Comparison of ENCODE assay signal across 24 cellular contexts in the genomic region with DNA sequence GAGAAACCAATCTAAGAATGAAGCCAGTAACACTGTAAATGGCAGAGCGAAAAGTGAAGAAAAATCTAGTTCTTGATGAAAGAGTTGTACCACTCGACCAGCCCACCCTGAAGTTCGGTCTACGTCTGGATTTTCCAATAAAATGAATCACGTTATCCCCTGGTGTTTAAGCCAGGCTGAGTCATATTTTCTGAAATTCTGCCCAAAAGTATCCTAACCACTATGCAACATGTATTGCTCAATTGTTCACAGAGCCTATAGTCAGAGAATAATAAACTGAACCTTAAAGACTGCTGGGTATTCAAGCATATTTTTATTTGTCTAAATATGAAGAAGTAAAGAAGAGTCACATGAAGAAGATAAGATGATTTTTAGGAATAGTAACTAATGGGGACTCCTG.
DNase-seq lines count a peak whose midpoint lies in the region; ATAC-seq, FAIRE-seq and TF ChIP-seq lines count a peak whose summit lies in the region.
"Had no signal": no experiment of that assay in that cellular context is flagged by ENCODE, and none has a peak within 500 bp of the region (broad histone marks: within the 10 kb centered on the region; RNA-seq: fewer than 3 reads in every experiment).

No MANE protein-coding gene starts in this region.

- 0 out of 3 replicates have a peak overlapping the region, but pooled peaks have one; percentile 6 for H3K4me2 ChIP-seq in A549

- ATAC-seq in A549, result no peak
- no peak for ATAC-seq in HG02840 (IDR thresholded peaks at IDR 0.05; ENCODE audit: low FRiP score, unreplicated experiment)
- ATAC-seq in mucosa of descending colon, result no peak
- ATAC-seq: left colon had no signal

- DNase-seq in A549 (ENCODE audit: low read depth in 1 of 2, low spot score in 1 of 2) (no peak), HT1080 (ENCODE audit: low read depth) (peak; percentile 92), amniotic epithelial cell (ENCODE audit: low read depth) (peak; percentile 33), fibroblast of villous mesenchyme (ENCODE audit: low read depth) (peak; percentile 20), mucosa of descending colon (no peak), chondrocyte (ENCODE audit: low spot score) (no peak), midbrain (lab: John Stamatoyannopoulos, UW) (no peak)
- DNase-seq: ACHN; activated CD4-positive, CD25-positive, alpha-beta regulatory T cell treated with anti-CD3 and anti-CD28 coated beads, Interleukin-2, amount 50 U/mL, for 72 hours; activated CD8-positive, alpha-beta memory T cell treated with anti-CD3 and anti-CD28 coated beads, Interleukin-2, amount 50 U/mL, for 4 hours; activated naive CD4-positive, alpha-beta T cell treated with anti-CD3 and anti-CD28 coated beads for 36 hours; GDM1; hippocampal formation; left colon; MM.1S; naive B cell; NCI-H2107; NCI-H774; RPMI8226; stimulated activated CD4-positive, alpha-beta T cell treated with anti-CD3 and anti-CD28 coated beads, Interleukin-15, amount 100 ng/mL, for 24 hours; substantia nigra had no signal

- H3K4me3 ChIP-seq in A549 (no peak overlapping the region), fibroblast of villous mesenchyme (ENCODE audit: low read depth, low read length) (no peak overlapping the region), mucosa of descending colon (no peak overlapping the region)
- H3K4me3 ChIP-seq: cardiac muscle cell had no signal

- WGBS in A549 (ENCODE audit: missing lambda C conversion rate), result 18% methylated on average over 5 of the region's 5 CpGs

- no peaks in the 10 kb centered on the region for H3K4me1 Mint-ChIP-seq in chondrocyte (ENCODE audit: low read depth)

- no peaks in the 10 kb centered on the region for H3K4me1 ChIP-seq in A549
- H3K4me1 ChIP-seq in mucosa of descending colon (ENCODE audit: low read depth), result no peaks in the 10 kb centered on the region

- H3K4me3 Mint-ChIP-seq in chondrocyte (ENCODE audit: unreplicated experiment), result no peak overlapping the region
- H3K4me3 Mint-ChIP-seq: activated naive CD4-positive, alpha-beta T cell treated with anti-CD3 and anti-CD28 coated beads for 36 hours; naive B cell; T-helper 1 cell treated with Interleukin-12 subunit alpha and Interleukin-12 subunit beta and Interleukin-4 antibody, amounts not matched to agents 30 μg/mL and 1 μg/mL, for 36 hours had no signal

- TF ChIP-seq POLR2A in A549 (IDR thresholded peaks at IDR 0.05; ENCODE audit: low read length), result no peak

- TF ChIP-seq CTCF in A549 (IDR thresholded peaks at IDR 0.05), result no peak
- TF ChIP-seq CTCF in fibroblast of villous mesenchyme (IDR thresholded peaks at IDR 0.05; ENCODE audit: insufficient read depth, low read depth, low read length), result no peak
- TF ChIP-seq CTCF in mucosa of descending colon (IDR thresholded peaks at IDR 0.05), result no peak
- no peak for TF ChIP-seq CTCF in chondrocyte (IDR thresholded peaks at IDR 0.05)

- H3K36me3 Mint-ChIP-seq in chondrocyte (ENCODE audit: low read depth), result no peaks in the 10 kb centered on the region
- H3K36me3 Mint-ChIP-seq: naive B cell had no signal

- no peak for TF ChIP-seq RAD21 in A549 (conservative IDR thresholded peaks at IDR 0.05 in 1 of 2, IDR thresholded peaks at IDR 0.05 in 1 of 2)

- no peaks in the 10 kb centered on the region for H3K9me3 ChIP-seq in A549
- no peaks in the 10 kb centered on the region for H3K9me3 ChIP-seq in mucosa of descending colon

- POLR2A ChIA-PET in A549 (lab: Yijun Ruan, JAX), result no interaction called here

- intact Hi-C loops in mucosa of descending colon (cut with DNase I, micrococcal nuclease), result no loop called here

- H3K36me3 ChIP-seq in mucosa of descending colon (ENCODE audit: low read depth), result no peaks in the 10 kb centered on the region
- H3K36me3 ChIP-seq: cardiac muscle cell had no signal

- H3K9me3 Mint-ChIP-seq in chondrocyte (ENCODE audit: low read depth), result no peaks in the 10 kb centered on the region
- H3K9me3 Mint-ChIP-seq: activated naive CD4-positive, alpha-beta T cell treated with anti-CD3 and anti-CD28 coated beads for 36 hours; naive B cell; T-helper 1 cell treated with Interleukin-12 subunit alpha and Interleukin-12 subunit beta and Interleukin-4 antibody, amounts not matched to agents 30 μg/mL and 1 μg/mL, for 36 hours had no signal

- no peak for TF ChIP-seq EP300 in A549 (IDR thresholded peaks at IDR 0.05)

- CTCF ChIA-PET in A549 (lab: Yijun Ruan, JAX), result no interaction called here

- no peak for FAIRE-seq in A549 (lab: Jason Lieb, UNC)

- H3K27ac ChIP-seq in A549, result no peak overlapping the region
- H3K27ac ChIP-seq: cardiac muscle cell had no signal

- peaks cover 10% of the 10 kb centered on the region for H3K27me3 Mint-ChIP-seq in chondrocyte (ENCODE audit: low read depth)

- no peak overlapping the region for H3K27ac Mint-ChIP-seq in chondrocyte (ENCODE audit: unreplicated experiment)
- H3K27ac Mint-ChIP-seq: activated naive CD4-positive, alpha-beta T cell treated with anti-CD3 and anti-CD28 coated beads for 36 hours; naive B cell; T-helper 1 cell treated with Interleukin-12 subunit alpha and Interleukin-12 subunit beta and Interleukin-4 antibody, amounts not matched to agents 30 μg/mL and 1 μg/mL, for 36 hours had no signal

TF ChIP-seq in A549, 52 proteins besides CTCF, POLR2A, EP300 and RAD21:
- TF ChIP-seq, protein P1, sequence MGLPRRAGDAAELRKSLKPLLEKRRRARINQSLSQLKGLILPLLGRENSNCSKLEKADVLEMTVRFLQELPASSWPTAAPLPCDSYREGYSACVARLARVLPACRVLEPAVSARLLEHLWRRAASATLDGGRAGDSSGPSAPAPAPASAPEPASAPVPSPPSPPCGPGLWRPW (IDR thresholded peaks at IDR 0.05), result no peak
- TF ChIP-seq MAZ (IDR thresholded peaks at IDR 0.05; ENCODE audit: borderline replicate concordance, low read depth, low read length) (no peak), ESRRA (IDR thresholded peaks at IDR 0.05; ENCODE audit: borderline replicate concordance, low read length) (no peak), CEBPB (IDR thresholded peaks at IDR 0.05) (peak in 1 of 2 experiments; percentile 18; a peak in 1 of 4 replicates)

Comparison
In these comparisons a context has a peak if more than half of its experiments do, and no peak if none do; other contexts are left out.
1. DNase-seq: peak in HT1080 (single experiment), amniotic epithelial cell (single experiment) and fibroblast of villous mesenchyme (single experiment); none in A549 (0 of 2), mucosa of descending colon (0 of 3), chondrocyte (single experiment) and midbrain (single experiment).